In the genomic region with DNA sequence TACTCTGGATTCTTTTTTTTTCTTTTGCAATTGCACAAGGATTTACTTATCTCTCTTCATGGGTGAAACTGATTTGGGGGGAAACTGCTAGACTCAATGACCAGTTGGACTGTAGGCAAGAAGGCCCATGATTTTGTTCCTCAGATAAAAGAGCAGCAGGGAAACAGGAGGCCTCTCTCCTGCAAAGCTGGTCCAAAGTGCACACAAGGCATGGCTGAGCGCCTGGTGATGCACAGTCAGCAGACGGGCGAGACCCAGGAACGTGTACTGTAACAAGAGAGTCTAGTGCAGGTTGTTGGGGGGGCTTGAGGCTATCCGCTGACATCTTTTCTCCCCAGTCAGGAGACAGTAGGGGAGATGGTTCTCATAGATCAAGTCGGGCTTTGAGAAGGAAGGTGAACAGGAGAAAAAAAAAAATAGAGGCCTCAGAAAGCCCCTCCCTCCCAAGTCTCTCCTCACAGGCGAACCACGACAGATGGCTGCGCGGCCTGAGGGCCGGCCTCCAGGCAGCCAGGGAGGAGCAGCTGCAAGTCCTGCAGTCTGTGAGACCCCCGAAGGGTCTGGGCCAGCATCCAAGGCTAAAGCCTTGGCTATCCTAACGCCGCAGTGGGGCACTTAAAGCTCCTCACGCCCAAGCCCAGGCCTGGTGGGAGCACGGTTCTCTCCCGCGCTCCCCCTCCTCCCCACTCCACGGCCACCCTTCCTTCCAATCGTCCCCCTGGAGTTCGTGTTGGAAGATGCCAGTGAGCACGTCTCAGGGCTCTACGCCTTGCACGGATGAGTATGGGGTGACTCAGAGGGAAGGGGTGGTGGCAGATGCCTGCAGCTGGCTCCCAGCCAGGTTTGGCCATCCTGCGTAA, we compare ENCODE assay signal across 10 cellular contexts.
DNase-seq lines count a peak whose midpoint lies in the region; TF ChIP-seq lines count a peak whose summit lies in the region.
"Had no signal": no experiment of that assay in that cellular context is flagged by ENCODE, and none has a peak within 500 bp of the region (broad histone marks: within the 10 kb centered on the region; RNA-seq: fewer than 3 reads in every experiment).

No MANE protein-coding gene starts in this region.

- H3K4me1 ChIP-seq in trophoblast cell (ENCODE audit: control insufficient read depth in 1 of 2, insufficient read depth in 2 of 2, low read length in 2 of 2) (no peaks in the 10 kb centered on the region), MM.1S (ENCODE audit: low read length) (no peaks in the 10 kb centered on the region)

- no CpG with 5 or more reads among the region's 25 CpGs for WGBS in trophoblast cell (ENCODE audit: extremely low coverage, insufficient coverage, insufficient read length)

- no peak for TF ChIP-seq CTCF in dorsolateral prefrontal cortex (IDR thresholded peaks at IDR 0.05 in 54 of 56, conservative IDR thresholded peaks at IDR 0.05 in 2 of 56; ENCODE audit: low read depth in 1 of 56, partially characterized antibody in 56 of 56)
- no peak for TF ChIP-seq CTCF in MM.1S (IDR thresholded peaks at IDR 0.05; ENCODE audit: low read length)

- H3K9me3 ChIP-seq in trophoblast cell (ENCODE audit: insufficient read depth, low read depth, low read length) (no peaks in the 10 kb centered on the region), MM.1S (replicated peaks; ENCODE audit: insufficient read depth, low read length) (no peaks in the 10 kb centered on the region)

- no peak overlapping the region for H3K4me2 ChIP-seq in trophoblast cell (ENCODE audit: low read length)
- no peak overlapping the region for H3K4me2 ChIP-seq in MM.1S (ENCODE audit: low read depth, low read length)

- DNase-seq in EH (ENCODE audit: low read depth) (peak; percentile 25), NCI-H226 (peak; percentile 26), dorsolateral prefrontal cortex (peak in 3 of 10 donors; percentile 41 to 82 (median 69)), trophoblast cell (peak; percentile 49 to 69), NOMO-1 (lab: John Stamatoyannopoulos, UW; ENCODE audit: unreplicated experiment in 2 of 2) (no peak), MM.1S (no peak), mesenteric fat pad (ENCODE audit: low spot score) (no peak), hepatic stellate cell (ENCODE audit: low spot score) (no peak)
- DNase-seq: activated CD8-positive, alpha-beta T cell treated with anti-CD3 and anti-CD28 coated beads, Interleukin-2, amount 10 ng/mL, durations not matched to agents 7 days and 5 days; naive B cell had no signal

- no peak overlapping the region for H4K8ac ChIP-seq in trophoblast cell (ENCODE audit: low read depth, low read length)

- H2BK5ac ChIP-seq in trophoblast cell (ENCODE audit: low read depth, low read length, poor library complexity) = no peak overlapping the region

- H3K79me2 ChIP-seq in trophoblast cell (ENCODE audit: control insufficient read depth, insufficient read depth, low read length, poor library complexity) (no peaks in the 10 kb centered on the region), MM.1S (ENCODE audit: low read length) (no peaks in the 10 kb centered on the region)

- H4K20me1 ChIP-seq in MM.1S (ENCODE audit: insufficient read depth, low read length) = no peaks in the 10 kb centered on the region

- H3K36me3 ChIP-seq in trophoblast cell (ENCODE audit: control insufficient read depth in 1 of 2, insufficient read depth in 2 of 2, low read length in 2 of 2) = no peaks in the 10 kb centered on the region
- no peaks in the 10 kb centered on the region for H3K36me3 ChIP-seq in MM.1S (replicated peaks; ENCODE audit: insufficient read depth, low read length)

- H3K18ac ChIP-seq in trophoblast cell (ENCODE audit: low read length) = no peak overlapping the region

- no peak overlapping the region for H2AK5ac ChIP-seq in trophoblast cell (ENCODE audit: low read length)

- H2BK120ac ChIP-seq in trophoblast cell (ENCODE audit: insufficient read depth, low read length, poor library complexity) = no peak overlapping the region

- H3K14ac ChIP-seq in trophoblast cell (ENCODE audit: low read length) = no peak overlapping the region

- no peak overlapping the region for H3K4ac ChIP-seq in trophoblast cell (ENCODE audit: low read depth, low read length)

- H3K79me1 ChIP-seq in trophoblast cell (ENCODE audit: low read length) = no peaks in the 10 kb centered on the region

- no peaks in the 10 kb centered on the region for H3F3A ChIP-seq in MM.1S (ENCODE audit: insufficient read depth, low read length)

- H3K9ac ChIP-seq in trophoblast cell (ENCODE audit: low read length) (no peak overlapping the region), MM.1S (ENCODE audit: low read length) (no peak overlapping the region)

- no peak overlapping the region for H2BK12ac ChIP-seq in trophoblast cell (ENCODE audit: low read length)

- no peaks in the 10 kb centered on the region for H3K9me2 ChIP-seq in MM.1S (replicated peaks; ENCODE audit: insufficient read depth, low read length)

- no peak overlapping the region for H3K23ac ChIP-seq in trophoblast cell (ENCODE audit: low read length)

- no peaks in the 10 kb centered on the region for H3K27me3 ChIP-seq in dorsolateral prefrontal cortex
- H3K27me3 ChIP-seq in trophoblast cell (ENCODE audit: insufficient read depth, low read length) = no peaks in the 10 kb centered on the region
- peaks cover 71% of the 10 kb centered on the region for H3K27me3 ChIP-seq in MM.1S (replicated peaks; ENCODE audit: insufficient read depth, low read length)

- H2AFZ ChIP-seq in trophoblast cell (ENCODE audit: insufficient read depth, low read length, poor library complexity) (no peak overlapping the region), MM.1S (ENCODE audit: low read length) (no peak overlapping the region)

- H3K27ac ChIP-seq in dorsolateral prefrontal cortex (peak overlapping the region in 35 of 59 donors; percentile 9 to 90 (median 60)), trophoblast cell (ENCODE audit: low read depth, low read length) (no peak overlapping the region), MM.1S (ENCODE audit: low read length) (no peak overlapping the region)

- no peak overlapping the region for H4K12ac ChIP-seq in trophoblast cell (ENCODE audit: low read depth, low read length)

- H3K4me3 ChIP-seq in dorsolateral prefrontal cortex = peak overlapping the region in 1 of 59 donors; percentile 58
- no peak overlapping the region for H3K4me3 ChIP-seq in trophoblast cell (ENCODE audit: low read depth, low read length)
- H3K4me3 ChIP-seq in MM.1S (ENCODE audit: low read length) = no peak overlapping the region

- intact Hi-C loops in dorsolateral prefrontal cortex (cut with DNase I) = no loop called here

- no peak overlapping the region for H4K91ac ChIP-seq in trophoblast cell (ENCODE audit: low read depth, low read length)

Comparison
In these comparisons a context has a peak if more than half of its experiments do, and no peak if none do; other contexts are left out.
1. DNase-seq: peak in EH (single experiment), NCI-H226 (single experiment) and trophoblast cell (2 of 2); none in NOMO-1 (0 of 2), MM.1S (single experiment), mesenteric fat pad (single experiment) and hepatic stellate cell (single experiment).
2. H3K27ac ChIP-seq: peak in dorsolateral prefrontal cortex (35 of 59); none in trophoblast cell (single experiment) and MM.1S (single experiment).